In the genomic region with DNA sequence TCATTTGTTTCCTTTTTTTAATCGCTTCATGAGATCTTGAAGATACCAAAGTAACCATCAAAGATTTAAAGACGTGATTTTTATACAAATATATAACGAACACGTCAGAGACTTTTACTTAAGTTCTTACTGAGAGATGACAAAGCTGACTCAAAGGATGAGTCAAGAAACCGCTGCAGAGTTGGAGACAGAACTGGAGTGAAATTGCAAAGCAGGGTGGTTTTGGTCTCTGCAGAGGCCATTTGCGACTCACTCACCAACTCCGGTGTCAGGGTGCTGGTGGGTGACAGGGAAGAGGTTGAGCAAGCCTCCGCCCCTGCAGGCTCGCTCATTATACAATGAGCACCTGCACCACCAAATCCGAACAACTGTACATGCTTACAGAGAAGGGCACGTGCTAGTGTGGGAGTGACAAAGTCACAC, we compare ENCODE assay signal across 10 cellular contexts.
DNase-seq lines count a peak whose midpoint lies in the region; ATAC-seq, FAIRE-seq and TF ChIP-seq lines count a peak whose summit lies in the region.
"Had no signal": no experiment of that assay in that cellular context is flagged by ENCODE, and none has a peak within 500 bp of the region (broad histone marks: within the 10 kb centered on the region; RNA-seq: fewer than 3 reads in every experiment).

No MANE protein-coding gene starts in this region.

- no peak for TF ChIP-seq CTCF in kidney (IDR thresholded peaks at IDR 0.05; ENCODE audit: borderline replicate concordance, extremely low read depth, insufficient read depth)
- no peak for TF ChIP-seq CTCF in mesothelial cell of epicardium (IDR thresholded peaks at IDR 0.05; ENCODE audit: unreplicated experiment)

- no peak overlapping the region for H3K27ac Mint-ChIP-seq in mesothelial cell of epicardium

- H3K4me1 Mint-ChIP-seq in mesothelial cell of epicardium = no peaks in the 10 kb centered on the region

- H3K4me3 ChIP-seq in kidney (ENCODE audit: low read length in 2 of 2) = no peak overlapping the region
- H3K4me3 ChIP-seq: tibial artery had no signal

- FAIRE-seq in kidney (lab: Jason Lieb, UNC) = no peak

- H3K9ac ChIP-seq in kidney (ENCODE audit: low read length in 2 of 2) = no peak overlapping the region

- no peak overlapping the region for H3K4me3 Mint-ChIP-seq in mesothelial cell of epicardium

- ATAC-seq in GM18907 (IDR thresholded peaks at IDR 0.05; ENCODE audit: unreplicated experiment) = no peak

- H3K36me3 Mint-ChIP-seq in mesothelial cell of epicardium = peaks cover 31% of the 10 kb centered on the region

- no peaks in the 10 kb centered on the region for H3K4me1 ChIP-seq in kidney (ENCODE audit: control insufficient read depth in 1 of 2, insufficient read depth in 1 of 2, low read depth in 1 of 2, low read length in 2 of 2)
- H3K4me1 ChIP-seq: tibial artery had no signal

- H3K27me3 Mint-ChIP-seq in mesothelial cell of epicardium (ENCODE audit: low read depth) = no peaks in the 10 kb centered on the region

- H3K36me3 ChIP-seq in kidney (ENCODE audit: control insufficient read depth in 1 of 2, insufficient read depth in 2 of 2, low read length in 2 of 2) = peaks cover 0 to 7% of the 10 kb centered on the region in 2 donors

- in situ Hi-C loops in ACHN (cut with HindIII; ENCODE audit: low pct_ligation_motif_present, low pct_unique_long_range_greater_than_20kb, low sequenced_read_pairs) = no loop called here

- DNase-seq in ACHN (peak; percentile 53), HPDE6-E6E7 (ENCODE audit: extremely low spot score) (peak; percentile 48), kidney (peak; percentile 33), NCI-H226 (no peak), mesothelial cell of epicardium (ENCODE audit: low spot score in 2 of 2, unreplicated experiment in 2 of 2) (no peak), NCI-H82 treated with DMSO at 0.1 percent for 48 hours (lab: John Stamatoyannopoulos, UW; ENCODE audit: unreplicated experiment) (no peak)
- peak; percentile 35 for DNase-seq in activated CD8-positive, alpha-beta memory T cell treated with anti-CD3 and anti-CD28 coated beads, Interleukin-2, amount 50 U/mL, for 4 hours
- DNase-seq: NCI-H69, tibial artery had no signal

- intact Hi-C loops in kidney (cut with DNase I) = no loop called here

- H3K9me3 ChIP-seq in kidney (ENCODE audit: control insufficient read depth in 1 of 2, low read length in 2 of 2) = no peaks in the 10 kb centered on the region
- H3K9me3 ChIP-seq: tibial artery had no signal

- no peak overlapping the region for H3K27ac ChIP-seq in kidney (ENCODE audit: low read depth in 2 of 2, low read length in 2 of 2)
- H3K27ac ChIP-seq: tibial artery had no signal

- H3K9me3 Mint-ChIP-seq in mesothelial cell of epicardium = no peaks in the 10 kb centered on the region

Comparison
In these comparisons a context has a peak if more than half of its experiments do, and no peak if none do; other contexts are left out.
1. DNase-seq: peak in ACHN (single experiment), HPDE6-E6E7 (single experiment), activated CD8-positive, alpha-beta memory T cell treated with anti-CD3 and anti-CD28 coated beads, Interleukin-2, amount 50 U/mL, for 4 hours (single experiment) and kidney (single experiment); none in NCI-H226 (single experiment), mesothelial cell of epicardium (0 of 2) and NCI-H82 treated with DMSO at 0.1 percent for 48 hours (single experiment).